ENCODE assay signal across 19 cellular contexts in genomic region chr4:92215471-92215870, GRCh38.
DNase-seq lines count a peak whose midpoint lies in the region; ATAC-seq and TF ChIP-seq lines count a peak whose summit lies in the region.
"Had no signal": no experiment of that assay in that cellular context is flagged by ENCODE, and none has a peak within 500 bp of the region (broad histone marks: within the 10 kb centered on the region; RNA-seq: fewer than 3 reads in every experiment).

No MANE protein-coding gene starts in this region.

- TF ChIP-seq CTCF in CD4-positive, alpha-beta T cell (IDR thresholded peaks at IDR 0.05): no peak

- H3K27me3 Mint-ChIP-seq in CD4-positive, alpha-beta T cell: no peaks in the 10 kb centered on the region
- H3K27me3 Mint-ChIP-seq: B cell had no signal

- H3K27me3 ChIP-seq in CD4-positive, alpha-beta T cell (ENCODE audit: control insufficient read depth, insufficient read depth, low read length): no peaks in the 10 kb centered on the region
- H3K27me3 ChIP-seq: BLaER1 had no signal

- DNase-seq in DMS 273 (lab: John Stamatoyannopoulos, UW; ENCODE audit: unreplicated experiment): peak; percentile 10
- DNase-seq in DMS 273 treated with DMSO at 0.1 percent for 48 hours (lab: John Stamatoyannopoulos, UW): no peak
- DNase-seq in NCI-H524 treated with DMSO at 0.1 percent for 48 hours (lab: John Stamatoyannopoulos, UW): peak; percentile 10
- peak; percentile 14 for DNase-seq in NCI-H82 treated with DMSO at 0.1 percent for 48 hours (lab: John Stamatoyannopoulos, UW; ENCODE audit: unreplicated experiment)
- DNase-seq in cerebellum (ENCODE audit: low spot score): peak; percentile 58
- no peak for DNase-seq in GF-D8 (lab: John Stamatoyannopoulos, UW)
- DNase-seq in CD4-positive, alpha-beta T cell: no peak
- DNase-seq in head of caudate nucleus: no peak
- DNase-seq: CD4-positive, CD25-positive, alpha-beta regulatory T cell; CD8-positive, alpha-beta memory T cell; DMS79 treated with DMSO at 0.1 percent for 48 hours; GM23248; H7; HCEC 1CT had no signal

- CTCF ChIA-PET in CD4-positive, alpha-beta T cell (lab: Charles Lee): no interaction called here

- H3K4me1 Mint-ChIP-seq in CD4-positive, alpha-beta T cell (ENCODE audit: low read depth): no peaks in the 10 kb centered on the region
- H3K4me1 Mint-ChIP-seq: B cell; CD4-positive, CD25-positive, alpha-beta regulatory T cell; CD8-positive, alpha-beta memory T cell had no signal

- no peak overlapping the region for H3K4me3 Mint-ChIP-seq in CD4-positive, alpha-beta T cell
- H3K4me3 Mint-ChIP-seq: B cell; CD4-positive, CD25-positive, alpha-beta regulatory T cell; CD8-positive, alpha-beta memory T cell had no signal

- POLR2A ChIA-PET in CD4-positive, alpha-beta T cell (lab: Charles Lee): no interaction called here

- H3K9me3 ChIP-seq in CD4-positive, alpha-beta T cell (ENCODE audit: control insufficient read depth, low read length): peaks cover 7% of the 10 kb centered on the region
- H3K9me3 ChIP-seq: BLaER1 had no signal

- no peak for ATAC-seq in CD4-positive, alpha-beta T cell (ENCODE audit: poor library complexity)
- ATAC-seq: GM12878 had no signal

- peaks cover 19% of the 10 kb centered on the region for H3K9me3 Mint-ChIP-seq in CD4-positive, alpha-beta T cell

- H3K27ac Mint-ChIP-seq in CD4-positive, alpha-beta T cell: no peak overlapping the region
- H3K27ac Mint-ChIP-seq: B cell; CD4-positive, CD25-positive, alpha-beta regulatory T cell; CD8-positive, alpha-beta memory T cell had no signal

- intact Hi-C loops in CD4-positive, alpha-beta T cell (cut with DNase I, micrococcal nuclease): no loop called here
- intact Hi-C loops in head of caudate nucleus (cut with DNase I): no loop called here

- no peaks in the 10 kb centered on the region for H3K36me3 Mint-ChIP-seq in CD4-positive, alpha-beta T cell (ENCODE audit: low read depth)
- H3K36me3 Mint-ChIP-seq: CD4-positive, CD25-positive, alpha-beta regulatory T cell had no signal

- H3K27ac ChIP-seq in CD4-positive, alpha-beta T cell (ENCODE audit: low read depth, low read length): no peak overlapping the region
- H3K27ac ChIP-seq: 22Rv1, BLaER1, C4-2B, GM23248 had no signal

Comparison
In these comparisons a context has a peak if more than half of its experiments do, and no peak if none do; other contexts are left out.
1. DNase-seq: peak in DMS 273 (single experiment), NCI-H524 treated with DMSO at 0.1 percent for 48 hours (single experiment), NCI-H82 treated with DMSO at 0.1 percent for 48 hours (single experiment) and cerebellum (single experiment); none in DMS 273 treated with DMSO at 0.1 percent for 48 hours (single experiment), GF-D8 (single experiment), CD4-positive, alpha-beta T cell (0 of 10) and head of caudate nucleus (0 of 42).